In genomic region chr18:59084286-59084779, GRCh38 we compare ENCODE assay signal across 8 cellular contexts. TPM values are rescaled to one million over a fixed set of nuclear protein-coding genes. Genes with fewer than 3 reads are reported as not detected.
A peak's percentile ranks its signal among the peaks of the same experiment; 100 is the strongest.
DNase-seq lines count a peak whose midpoint lies in the region; ATAC-seq, FAIRE-seq and TF ChIP-seq lines count a peak whose summit lies in the region.

No MANE protein-coding gene starts in this region.

- POLR2A ChIA-PET in CD4-positive, alpha-beta memory T cell (lab: Charles Lee; ENCODE audit: partially characterized antibody), result interaction anchor here (0.6 kb wide), 1 partner anchor 55 kb away, joined by 3 read pairs; the partner anchor contains the start of gene SEC11C

- no peak overlapping the region for H2AFZ ChIP-seq in H9 (ENCODE audit: low read length)

- H3K4ac ChIP-seq in H9 (ENCODE audit: low read depth, low read length), result no peak overlapping the region

- H3K9me3 Mint-ChIP-seq in CD4-positive, alpha-beta memory T cell, result no peaks in the 10 kb centered on the region
- no peaks in the 10 kb centered on the region for H3K9me3 Mint-ChIP-seq in H9

- no peak overlapping the region for H2BK120ac ChIP-seq in H9 (ENCODE audit: low read depth, low read length, poor library complexity, severe bottlenecking)

- no peak overlapping the region for H4K8ac ChIP-seq in H9 (replicated peaks; ENCODE audit: insufficient read length, low read depth, low read length)

- H3K14ac ChIP-seq in H9 (ENCODE audit: insufficient read depth, low read length), result no peak overlapping the region

- no peaks in the 10 kb centered on the region for H3K79me1 ChIP-seq in H9 (ENCODE audit: insufficient read depth, low read depth, low read length, poor library complexity, severe bottlenecking)

- FAIRE-seq in small intestine (lab: Jason Lieb, UNC), result no peak

- CTCF ChIA-PET in CD4-positive, alpha-beta memory T cell (lab: Charles Lee; ENCODE audit: partially characterized antibody), result interaction anchor here (0.7 to 6.0 kb wide), 22 partner anchors 8 to 966 kb away, joined by 3 to 59 read pairs (median 3); no protein-coding TSS in a partner anchor

- H3K79me2 ChIP-seq in H9 (ENCODE audit: insufficient read depth, low read length), result no peaks in the 10 kb centered on the region

- peak overlapping the region in 2 of 8 donors; percentile 1 to 44 for H3K4me3 Mint-ChIP-seq in CD4-positive, alpha-beta memory T cell
- no peak overlapping the region for H3K4me3 Mint-ChIP-seq in H9

- peaks cover 2% of the 10 kb centered on the region for H3K23me2 ChIP-seq in H9 (ENCODE audit: insufficient read length, low read depth, low read length, poor library complexity, severe bottlenecking)

- H3K36me3 Mint-ChIP-seq in CD4-positive, alpha-beta memory T cell, result no peaks in the 10 kb centered on the region
- no peaks in the 10 kb centered on the region for H3K36me3 Mint-ChIP-seq in H9 (ENCODE audit: insufficient read depth in 1 of 3, low read depth in 3 of 3)

- DNase-seq in CD4-positive, alpha-beta memory T cell, result peak; percentile 47 to 60 (median 58)
- DNase-seq in H9 (peak; percentile 84), NCI-H187 (lab: John Stamatoyannopoulos, UW) (peak; percentile 65 to 69), T-helper 9 cell (peak; percentile 48), astrocyte of the cerebellum (ENCODE audit: low read depth) (peak; percentile 49), hippocampal formation (lab: John Stamatoyannopoulos, UW) (peak; percentile 60 to 79), small intestine (peak; percentile 57)

- no peak overlapping the region for H2AK5ac ChIP-seq in H9 (ENCODE audit: insufficient read length, low read length)

- no peak overlapping the region for H3K23ac ChIP-seq in H9 (ENCODE audit: insufficient read length, low read depth, low read length)

- no peaks in the 10 kb centered on the region for H3K9me3 ChIP-seq in CD4-positive, alpha-beta memory T cell (ENCODE audit: control insufficient read depth in 1 of 2, low read length in 2 of 2)
- no peaks in the 10 kb centered on the region for H3K9me3 ChIP-seq in H9 (ENCODE audit: control insufficient read depth, low read depth, low read length)
- no peaks in the 10 kb centered on the region for H3K9me3 ChIP-seq in small intestine (ENCODE audit: control insufficient read depth, low read depth)

- no peak overlapping the region for H3K9ac ChIP-seq in H9 (ENCODE audit: extremely low read depth, insufficient read length, low read length)

- intact Hi-C loops in CD4-positive, alpha-beta memory T cell (cut with micrococcal nuclease), result loop anchor here (1.0 to 2.0 kb wide), 2 partner anchors 55 to 318 kb away; partner anchors contain the start of gene SEC11C

- no peak overlapping the region for H3K4me2 ChIP-seq in H9 (ENCODE audit: insufficient read depth, insufficient read length, low read length)

- H4K20me1 ChIP-seq in H9 (ENCODE audit: control insufficient read depth, insufficient read depth, insufficient read length), result no peaks in the 10 kb centered on the region

- H4K91ac ChIP-seq in H9 (ENCODE audit: insufficient read length, low read depth, low read length), result no peak overlapping the region

- in situ Hi-C loops in astrocyte of the cerebellum (cut with HindIII; ENCODE audit: low sequenced_read_pairs), result no loop called here

- H3K4me1 Mint-ChIP-seq in CD4-positive, alpha-beta memory T cell, result peaks cover 8 to 18% (median 12%) of the 10 kb centered on the region in 4 donors
- peaks cover 2 to 6% of the 10 kb centered on the region in 2 experiments; a peak in 3 of 4 replicates for H3K4me1 Mint-ChIP-seq in H9

- H2BK20ac ChIP-seq in H9 (ENCODE audit: low read depth, low read length, poor library complexity, severe bottlenecking), result no peak overlapping the region

- peaks cover 18% of the 10 kb centered on the region for H3K4me1 ChIP-seq in CD4-positive, alpha-beta memory T cell (ENCODE audit: insufficient read depth, low read length)
- H3K4me1 ChIP-seq in H9 (ENCODE audit: insufficient read depth, low read length), result no peaks in the 10 kb centered on the region
- H3K4me1 ChIP-seq in small intestine (ENCODE audit: control insufficient read depth in 2 of 2, insufficient read depth in 1 of 2, low read depth in 1 of 2, low read length in 1 of 2), result no peaks in the 10 kb centered on the region

- H3K27ac Mint-ChIP-seq in CD4-positive, alpha-beta memory T cell, result no peak overlapping the region
- no peak overlapping the region for H3K27ac Mint-ChIP-seq in H9

- H3K27ac ChIP-seq in CD4-positive, alpha-beta memory T cell (ENCODE audit: low read depth, low read length), result no peak overlapping the region
- H3K27ac ChIP-seq in H9 (ENCODE audit: insufficient read length, low read depth, low read length) (no peak overlapping the region), small intestine (ENCODE audit: low read depth in 1 of 2, low read length in 1 of 2) (no peak overlapping the region)

- peak; percentile 90 for TF ChIP-seq CTCF in H9 (conservative IDR thresholded peaks at IDR 0.05)
- peak; percentile 87 for TF ChIP-seq CTCF in astrocyte of the cerebellum (IDR thresholded peaks at IDR 0.05; ENCODE audit: low read depth, low read length, missing control alignments)

- whole genome bisulfite sequencing in H9 (ENCODE audit: extremely low coverage, insufficient read length, low lambda C conversion rate), result no CpG with 5 or more reads among the region's 7 CpGs
- 1 to 2% (median 1%) methylated on average over 7 of the region's 7 CpGs for WGBS in small intestine, 3 donors

- no peak overlapping the region for H2BK5ac ChIP-seq in H9 (ENCODE audit: insufficient read length, low read length)

- H3T11ph ChIP-seq in H9 (ENCODE audit: low read length), result no peak overlapping the region

- H2BK12ac ChIP-seq in H9 (ENCODE audit: insufficient read length, low read depth, low read length), result no peak overlapping the region

- no peaks in the 10 kb centered on the region for H3K36me3 ChIP-seq in CD4-positive, alpha-beta memory T cell (ENCODE audit: insufficient read depth, low read length)
- no peaks in the 10 kb centered on the region for H3K36me3 ChIP-seq in small intestine (ENCODE audit: control insufficient read depth in 2 of 2, insufficient read depth in 2 of 2, low read length in 2 of 2)

- no peak overlapping the region for H3K18ac ChIP-seq in H9 (ENCODE audit: insufficient read length, low read depth, low read length)

- H3K27me3 ChIP-seq in CD4-positive, alpha-beta memory T cell (ENCODE audit: insufficient read depth, low read length), result peaks cover 10% of the 10 kb centered on the region
- no peaks in the 10 kb centered on the region for H3K27me3 ChIP-seq in H9 (ENCODE audit: insufficient read depth, low read length)
- H3K27me3 ChIP-seq in small intestine (ENCODE audit: control insufficient read depth in 2 of 2, insufficient read depth in 2 of 2, low read length in 2 of 2), result no peaks in the 10 kb centered on the region

- no peak for ATAC-seq in GM18909 (IDR thresholded peaks at IDR 0.05; ENCODE audit: poor library complexity, unreplicated experiment)

- H3K4me3 ChIP-seq in CD4-positive, alpha-beta memory T cell (ENCODE audit: low read length in 2 of 2), result no peak overlapping the region
- H3K4me3 ChIP-seq in astrocyte of the cerebellum (ENCODE audit: low read depth, low read length) (no peak overlapping the region), small intestine (ENCODE audit: low read depth in 1 of 2, low read length in 2 of 2) (no peak overlapping the region)

- H2BK15ac ChIP-seq in H9 (ENCODE audit: low read depth, low read length), result no peak overlapping the region

- no peak overlapping the region for H3K56ac ChIP-seq in H9 (ENCODE audit: insufficient read length, low read depth, low read length)

- H4K5ac ChIP-seq in H9 (ENCODE audit: insufficient read length, low read depth, low read length), result no peak overlapping the region

- H3K27me3 Mint-ChIP-seq in CD4-positive, alpha-beta memory T cell, result peaks cover 13 to 23% of the 10 kb centered on the region in 2 donors
- peaks cover 25% of the 10 kb centered on the region for H3K27me3 Mint-ChIP-seq in H9 (ENCODE audit: low read depth)

RNA-seq across cellular contexts. Expression of gene SEC11C, which starts 55.4 kb away (rescaled TPM):
- 10 to 100 TPM; 85.1 to 89.3 TPM for total RNA-seq in CD4-positive, alpha-beta memory T cell
- 100 to 1,000 TPM; 213 to 271 TPM for polyA plus RNA-seq in CD4-positive, alpha-beta memory T cell
- 35.5 and 38.0 TPM in 2 replicates for total RNA-seq in H9 (2021)
- 100 to 1,000 TPM in 1 of 3 donors, 10 to 100 TPM in 2; 38.7 to 164 (median 87.3) TPM for polyA plus RNA-seq in small intestine
